In genomic region chr1:58882322-58882951, GRCh38 we compare ENCODE assay signal across 12 cellular contexts.
A peak's percentile ranks its signal among the peaks of the same experiment; 100 is the strongest.
DNase-seq lines count a peak whose midpoint lies in the region; ATAC-seq, FAIRE-seq and TF ChIP-seq lines count a peak whose summit lies in the region.
"Had no signal": no experiment of that assay in that cellular context is flagged by ENCODE, and none has a peak within 500 bp of the region (broad histone marks: within the 10 kb centered on the region; RNA-seq: fewer than 3 reads in every experiment).

No MANE protein-coding gene starts in this region.

- no peaks in the 10 kb centered on the region for H3K36me3 ChIP-seq in GM23248 (ENCODE audit: low read depth)
- H3K36me3 ChIP-seq in endothelial cell of umbilical vein (ENCODE audit: control insufficient read depth in 2 of 2, extremely low read depth in 1 of 2, insufficient read depth in 2 of 2, low read length in 2 of 2), result no peaks in the 10 kb centered on the region
- no peaks in the 10 kb centered on the region for H3K36me3 ChIP-seq in parathyroid adenoma (ENCODE audit: control insufficient read depth, insufficient read depth, low read length)

- no peak for FAIRE-seq in endothelial cell of umbilical vein (lab: Jason Lieb, UNC)

- H3K79me2 ChIP-seq in GM23248 (ENCODE audit: insufficient read depth) (no peaks in the 10 kb centered on the region), endothelial cell of umbilical vein (ENCODE audit: control insufficient read depth, insufficient read depth, low read length) (no peaks in the 10 kb centered on the region), parathyroid adenoma (no peaks in the 10 kb centered on the region)

- H3K27ac ChIP-seq in GM23248, result peak overlapping the region; percentile 81
- H3K27ac ChIP-seq in endothelial cell of umbilical vein (ENCODE audit: insufficient read depth, low read depth, low read length), result peak overlapping the region; percentile 99
- peak overlapping the region; percentile 99 for H3K27ac ChIP-seq in parathyroid adenoma

- no peak for ATAC-seq in activated naive CD4-positive, alpha-beta T cell treated with anti-CD3 and anti-CD28 coated beads, Interleukin-2, amount 50 U/mL, for 72 hours
- no peak for ATAC-seq in HG02678 (IDR thresholded peaks at IDR 0.05; ENCODE audit: unreplicated experiment)
- ATAC-seq: effector memory CD8-positive, alpha-beta T cell had no signal

- CTCF ChIA-PET in endothelial cell of umbilical vein (lab: Charles Lee), result interaction anchor here (1.1 to 3.2 kb wide), 13 partner anchors 11 to 877 kb away, joined by 3 to 21 read pairs (median 5); no protein-coding TSS in a partner anchor

- no TSS peak for BruUV-seq in endothelial cell of umbilical vein (replicated peaks; lab: Mats Ljungman, UMichigan)

- TF ChIP-seq POLR2A in endothelial cell of umbilical vein (IDR thresholded peaks at IDR 0.05; ENCODE audit: low read depth, low read length), result no peak

- DNase-seq in GM23248, result no peak
- DNase-seq in NCI-H345 (lab: John Stamatoyannopoulos, UW), result peak; percentile 56
- no peak for DNase-seq in endothelial cell of umbilical vein (ENCODE audit: low read depth, low spot score)
- DNase-seq in activated naive CD4-positive, alpha-beta T cell treated with anti-CD3 and anti-CD28 coated beads, Interleukin-2, amount 50 U/mL, for 72 hours (ENCODE audit: low spot score in 2 of 2), result no peak
- no peak for DNase-seq in activated T-cell treated with anti-CD3 and anti-CD28 coated beads, Interleukin-2, amount 50 U/mL, for 48 hours
- no peak for DNase-seq in activated naive CD4-positive, alpha-beta T cell (lab: John Stamatoyannopoulos, UW)
- DNase-seq: activated CD4-positive, alpha-beta T cell treated with anti-CD3 and anti-CD28 coated beads, Interleukin-2, amount 10 ng/mL, durations not matched to agents 7 days and 5 days; DND-41; effector memory CD8-positive, alpha-beta T cell had no signal

- peaks cover 0 to 14% of the 10 kb centered on the region in 2 donors for H3K9me3 Mint-ChIP-seq in activated naive CD4-positive, alpha-beta T cell treated with anti-CD3 and anti-CD28 coated beads, Interleukin-2, amount 50 U/mL, for 72 hours
- H3K9me3 Mint-ChIP-seq: activated naive CD4-positive, alpha-beta T cell treated with anti-CD3 and anti-CD28 coated beads for 36 hours; effector memory CD8-positive, alpha-beta T cell had no signal

- in situ Hi-C loops in GM23248 (cut with MboI), result no loop called here

- H3K9me1 ChIP-seq in endothelial cell of umbilical vein (replicated peaks; ENCODE audit: control insufficient read depth, extremely low read depth, insufficient read depth, low read length), result no peaks in the 10 kb centered on the region

- intact Hi-C loops in endothelial cell of umbilical vein (cut with micrococcal nuclease), result loop anchor here (2.0 to 10.0 kb wide), 4 partner anchors 260 to 816 kb away; no protein-coding TSS in a partner anchor

- no peaks in the 10 kb centered on the region for H3K9me2 ChIP-seq in GM23248 (ENCODE audit: insufficient read depth)

- H3K4me3 ChIP-seq in GM23248 (no peak overlapping the region), endothelial cell of umbilical vein (replicated peaks in 1 of 3; ENCODE audit: insufficient read depth in 1 of 3, low read depth in 1 of 3, low read length in 3 of 3) (no peak overlapping the region), parathyroid adenoma (ENCODE audit: low read depth, low read length) (no peak overlapping the region)

- H4K20me1 ChIP-seq in GM23248 (ENCODE audit: insufficient read depth), result no peaks in the 10 kb centered on the region
- no peaks in the 10 kb centered on the region for H4K20me1 ChIP-seq in endothelial cell of umbilical vein (replicated peaks; ENCODE audit: control insufficient read depth, extremely low read depth, insufficient read depth, low read length)

- peaks cover 0 to 11% of the 10 kb centered on the region in 2 donors for H3K36me3 Mint-ChIP-seq in activated naive CD4-positive, alpha-beta T cell treated with anti-CD3 and anti-CD28 coated beads, Interleukin-2, amount 50 U/mL, for 72 hours

- H3K9ac ChIP-seq in GM23248 (peak overlapping the region; percentile 54), endothelial cell of umbilical vein (replicated peaks; ENCODE audit: extremely low read depth, insufficient read depth, low read length) (peak overlapping the region; percentile 78), parathyroid adenoma (no peak overlapping the region)

- no peaks in the 10 kb centered on the region for H3K9me3 ChIP-seq in GM23248 (ENCODE audit: low read depth)
- H3K9me3 ChIP-seq in endothelial cell of umbilical vein (replicated peaks; ENCODE audit: control insufficient read depth, insufficient read depth, low read length), result no peaks in the 10 kb centered on the region
- H3K9me3 ChIP-seq in parathyroid adenoma (ENCODE audit: control insufficient read depth, low read length), result no peaks in the 10 kb centered on the region

- peaks cover 32% of the 10 kb centered on the region for H3F3A ChIP-seq in GM23248 (ENCODE audit: insufficient read depth)

- POLR2A ChIA-PET in endothelial cell of umbilical vein (lab: Charles Lee), result interaction anchor here (0.9 to 2.3 kb wide), 9 partner anchors 14 to 103 kb away, joined by 3 to 22 read pairs (median 4); partner anchors contain the start of gene JUN

- no peak for TF ChIP-seq CTCF in endothelial cell of umbilical vein (IDR thresholded peaks at IDR 0.05; ENCODE audit: extremely low read depth in 1 of 2, insufficient read depth in 1 of 2, low read depth in 1 of 2, low read length in 2 of 2)
- no peak for TF ChIP-seq CTCF in parathyroid adenoma (IDR thresholded peaks at IDR 0.05)

- H3K4me2 ChIP-seq in GM23248 (ENCODE audit: unreplicated experiment), result peak overlapping the region; percentile 56
- H3K4me2 ChIP-seq in endothelial cell of umbilical vein (ENCODE audit: insufficient read depth, low read length), result peak overlapping the region; percentile 12
- H3K4me2 ChIP-seq in parathyroid adenoma (ENCODE audit: low read length), result no peak overlapping the region

- WGBS in GM23248 (ENCODE audit: low coverage in 1 of 2, low lambda C conversion rate in 2 of 2, missing lambda C conversion rate in 2 of 2), 2 experiments, result 84 to 88% methylated on average over 12 of the region's 12 CpGs

- H3K27ac Mint-ChIP-seq in activated naive CD4-positive, alpha-beta T cell treated with anti-CD3 and anti-CD28 coated beads, Interleukin-2, amount 50 U/mL, for 72 hours, result no peak overlapping the region
- H3K27ac Mint-ChIP-seq: activated CD4-positive, alpha-beta T cell treated with anti-CD3 and anti-CD28 coated beads, Interleukin-2, amount 10 ng/mL, durations not matched to agents 7 days and 5 days; activated naive CD4-positive, alpha-beta T cell treated with anti-CD3 and anti-CD28 coated beads for 36 hours; effector memory CD8-positive, alpha-beta T cell had no signal

- H2AFZ ChIP-seq in GM23248 (no peak overlapping the region), endothelial cell of umbilical vein (ENCODE audit: low read depth, low read length) (no peak overlapping the region), parathyroid adenoma (no peak overlapping the region)

- dilution Hi-C loops in endothelial cell of umbilical vein (cut with MboI; ENCODE audit: extremely low pct_ligation_motif_present, low sequenced_read_pairs), result no loop called here

- H3K27me3 ChIP-seq in GM23248 (replicated peaks; ENCODE audit: insufficient read depth) (no peaks in the 10 kb centered on the region), endothelial cell of umbilical vein (ENCODE audit: control insufficient read depth in 2 of 2, insufficient read depth in 2 of 2, low read length in 2 of 2) (no peaks in the 10 kb centered on the region), parathyroid adenoma (ENCODE audit: control insufficient read depth, insufficient read depth, low read length) (no peaks in the 10 kb centered on the region)

- H3K4me1 ChIP-seq in GM23248 (ENCODE audit: insufficient read depth), result peaks cover 56% of the 10 kb centered on the region
- H3K4me1 ChIP-seq in endothelial cell of umbilical vein (ENCODE audit: control insufficient read depth, extremely low read depth, insufficient read depth, low read length), result peaks cover 42% of the 10 kb centered on the region
- peaks cover 57% of the 10 kb centered on the region for H3K4me1 ChIP-seq in parathyroid adenoma

TF ChIP-seq in endothelial cell of umbilical vein, 7 proteins besides CTCF, POLR2A, EP300 and RAD21:
- no peak for TF ChIP-seq MYC (IDR thresholded peaks at IDR 0.05; ENCODE audit: low read depth, low read length)
- TF ChIP-seq MAX (IDR thresholded peaks at IDR 0.05; ENCODE audit: insufficient read depth, insufficient read length), result no peak
- no peak for TF ChIP-seq EZH2 (IDR thresholded peaks at IDR 0.05; ENCODE audit: borderline replicate concordance, low read depth, low read length, severe bottlenecking)
- TF ChIP-seq POLR2AphosphoS5 (IDR thresholded peaks at IDR 0.05; ENCODE audit: insufficient read depth, low read depth, low read length), result no peak
- no peak for TF ChIP-seq JUN (IDR thresholded peaks at IDR 0.05; ENCODE audit: borderline replicate concordance, insufficient read depth, insufficient read length, low read depth)
- TF ChIP-seq GATA2 (IDR thresholded peaks at IDR 0.05; ENCODE audit: insufficient read depth, insufficient read length, low read depth, low read length), result no peak
- no peak for TF ChIP-seq FOS (IDR thresholded peaks at IDR 0.05; ENCODE audit: borderline replicate concordance, insufficient read depth, low read length)
